8 cellular contexts compared by ENCODE assay signal in the genomic region with DNA sequence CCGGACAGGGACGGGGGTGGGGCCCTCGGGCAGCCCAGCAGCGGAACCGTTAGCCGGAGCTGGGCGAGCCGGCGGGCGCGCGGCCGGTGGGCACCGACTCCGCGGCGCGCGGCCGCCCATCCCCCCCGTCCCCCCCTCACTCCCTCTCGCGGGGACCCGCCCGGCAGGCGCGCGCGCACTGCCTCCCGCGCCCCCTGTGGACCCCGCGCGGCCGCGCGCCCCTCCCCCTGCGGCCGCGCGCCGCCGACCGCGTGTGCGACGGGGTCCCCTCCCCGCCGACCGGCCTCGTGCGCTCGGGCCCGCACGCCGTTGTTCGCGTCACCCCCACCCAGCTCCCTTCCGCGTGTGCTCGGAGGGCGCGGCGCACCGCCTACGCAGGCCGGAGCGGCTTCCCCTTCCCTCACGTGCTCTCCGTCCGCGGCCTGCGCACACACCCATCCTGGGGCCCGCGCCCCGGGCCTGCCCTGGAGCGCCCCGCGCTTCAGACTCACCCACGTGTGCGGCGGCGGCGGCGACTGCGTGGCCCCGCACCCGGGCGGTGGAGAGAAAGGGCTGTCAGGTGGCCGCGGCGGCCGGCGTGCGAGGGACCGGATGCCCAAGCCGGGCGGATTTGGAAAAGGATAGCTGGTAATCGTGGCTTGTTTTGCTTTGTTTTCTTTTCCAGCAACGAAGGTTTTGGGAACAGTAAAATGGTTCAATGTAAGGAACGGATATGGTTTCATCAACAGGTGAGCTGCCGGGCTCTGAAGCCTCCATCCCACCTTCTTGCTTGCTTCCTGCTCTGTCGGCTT. TPM values are rescaled to one million over a fixed set of nuclear protein-coding genes. Genes with fewer than 3 reads are reported as not detected.
A peak's percentile ranks its signal among the peaks of the same experiment; 100 is the strongest.
DNase-seq lines count a peak whose midpoint lies in the region; ATAC-seq and TF ChIP-seq lines count a peak whose summit lies in the region.

No MANE protein-coding gene starts in this region.

- POLR2A ChIA-PET in CD4-positive, alpha-beta memory T cell (lab: Charles Lee; ENCODE audit: partially characterized antibody): interaction anchor here (0.7 to 5.1 kb wide), 24 partner anchors 10 to 968 kb away, joined by 3 to 123 read pairs (median 6); a partner anchor contains a TSS

- H3K27me3 Mint-ChIP-seq in CD4-positive, alpha-beta memory T cell: no peaks in the 10 kb centered on the region
- H3K27me3 Mint-ChIP-seq in osteocyte (ENCODE audit: unreplicated experiment): no peaks in the 10 kb centered on the region

- peaks cover 52 to 71% (median 61%) of the 10 kb centered on the region in 4 donors for H3K4me1 Mint-ChIP-seq in CD4-positive, alpha-beta memory T cell
- peaks cover 53% of the 10 kb centered on the region for H3K4me1 Mint-ChIP-seq in osteocyte (ENCODE audit: unreplicated experiment)

- peak overlapping the region; percentile 91 to 99 (median 96) for H3K27ac Mint-ChIP-seq in CD4-positive, alpha-beta memory T cell
- H3K27ac Mint-ChIP-seq in osteocyte (ENCODE audit: unreplicated experiment): peak overlapping the region; percentile 88

- H3K36me3 Mint-ChIP-seq in CD4-positive, alpha-beta memory T cell: peaks cover 21 to 36% of the 10 kb centered on the region in 2 donors
- H3K36me3 Mint-ChIP-seq in osteocyte (ENCODE audit: unreplicated experiment): peaks cover 18% of the 10 kb centered on the region

- H3K4me3 Mint-ChIP-seq in CD4-positive, alpha-beta memory T cell: peak overlapping the region; percentile 89 to 99 (median 96)
- H3K4me3 Mint-ChIP-seq in osteocyte (ENCODE audit: unreplicated experiment): peak overlapping the region; percentile 93

- under 1% methylated on average over 103 of the region's 103 CpGs for WGBS in thymus

- peak; percentile 45 for ATAC-seq in GM19463 (IDR thresholded peaks at IDR 0.05; ENCODE audit: unreplicated experiment)

- no peaks in the 10 kb centered on the region for H3K9me3 ChIP-seq in CD4-positive, alpha-beta memory T cell (ENCODE audit: control insufficient read depth in 1 of 2, low read length in 2 of 2)
- no peaks in the 10 kb centered on the region for H3K9me3 ChIP-seq in thymus (ENCODE audit: control insufficient read depth)

- H3K9me3 Mint-ChIP-seq in CD4-positive, alpha-beta memory T cell: peaks cover 0 to 5% (median 0%) of the 10 kb centered on the region in 8 donors
- H3K9me3 Mint-ChIP-seq in osteocyte (ENCODE audit: unreplicated experiment): no peaks in the 10 kb centered on the region

- H3K4me3 ChIP-seq in CD4-positive, alpha-beta memory T cell (ENCODE audit: low read length in 2 of 2): peak overlapping the region; percentile 48 to 58
- peak overlapping the region; percentile 86 for H3K4me3 ChIP-seq in thymus (ENCODE audit: low read length)

- no peak for TF ChIP-seq CTCF in osteocyte (IDR thresholded peaks at IDR 0.05)

- peak; percentile 65 to 77 (median 74) for DNase-seq in CD4-positive, alpha-beta memory T cell
- DNase-seq in HT-29 (ENCODE audit: low spot score) (peak; percentile 63), SK-N-DZ (ENCODE audit: low spot score) (peak; percentile 32), head of caudate nucleus (peak in 40 of 42 donors; percentile 19 to 79 (median 46)), osteocyte (ENCODE audit: extremely low spot score, unreplicated experiment) (peak; percentile 88)
- peak; percentile 67 for DNase-seq in activated naive CD4-positive, alpha-beta T cell treated with anti-CD3 and anti-CD28 coated beads, Interleukin-2, amount 50 U/mL, for 16 hours

- CTCF ChIA-PET in CD4-positive, alpha-beta memory T cell (lab: Charles Lee; ENCODE audit: partially characterized antibody): interaction anchor here (0.6 to 2.0 kb wide), 7 partner anchors 9 to 367 kb away, joined by 3 to 7 read pairs (median 4); a partner anchor contains a TSS

- intact Hi-C loops in CD4-positive, alpha-beta memory T cell (cut with micrococcal nuclease): loop anchor here (1.0 to 10.0 kb wide), 8 partner anchors 25 to 788 kb away; a partner anchor contains a TSS
- intact Hi-C loops in head of caudate nucleus (cut with DNase I): loop anchor here (5.0 kb wide), 1 partner anchor 84 kb away; a partner anchor contains a TSS

- peaks cover 59% of the 10 kb centered on the region for H3K4me1 ChIP-seq in CD4-positive, alpha-beta memory T cell (ENCODE audit: insufficient read depth, low read length)
- H3K4me1 ChIP-seq in thymus (ENCODE audit: control insufficient read depth, insufficient read depth, low read length): peaks cover 13% of the 10 kb centered on the region

- no peaks in the 10 kb centered on the region for H3K36me3 ChIP-seq in CD4-positive, alpha-beta memory T cell (ENCODE audit: insufficient read depth, low read length)
- H3K36me3 ChIP-seq in thymus (ENCODE audit: control insufficient read depth, insufficient read depth): peaks cover 3% of the 10 kb centered on the region

- peak overlapping the region; percentile 78 for H3K27ac ChIP-seq in CD4-positive, alpha-beta memory T cell (ENCODE audit: low read depth, low read length)
- peak overlapping the region; percentile 86 for H3K27ac ChIP-seq in thymus (ENCODE audit: low read depth)

- no peaks in the 10 kb centered on the region for H3K27me3 ChIP-seq in CD4-positive, alpha-beta memory T cell (ENCODE audit: insufficient read depth, low read length)
- H3K27me3 ChIP-seq in thymus (ENCODE audit: control insufficient read depth, insufficient read depth): no peaks in the 10 kb centered on the region

RNA-seq across cellular contexts. Expression of a gene that starts 0.7 kb away (rescaled TPM):
- 100 to 1,000 TPM; 328 TPM for total RNA-seq in CD4-positive, alpha-beta memory T cell
- 100 to 1,000 TPM in 1 of 2 donors, 10 to 100 TPM in 1; 69.9 to 107 TPM for polyA plus RNA-seq in CD4-positive, alpha-beta memory T cell
- 900 and 1,047 TPM in 2 replicates for total RNA-seq in HT-29 (2014; rRNA removed; shearing (Covaris generic))
- 713 and 780 TPM in 2 replicates for polyA plus RNA-seq in SK-N-DZ (2014; cell fraction: cytosol; rRNA removed)
- 300 and 422 TPM in 2 replicates for polyA plus RNA-seq in SK-N-DZ (2014; cell fraction: nucleus; rRNA removed)
- 529 and 538 TPM in 2 replicates for total RNA-seq in osteocyte
- polyA plus RNA-seq in thymus: 497 TPM

RNA-seq across cellular contexts. Expression of a gene that starts 24.7 kb away (rescaled TPM):
- 10 to 100 TPM; 40.5 to 42.9 TPM for total RNA-seq in CD4-positive, alpha-beta memory T cell
- polyA plus RNA-seq in CD4-positive, alpha-beta memory T cell: 10 to 100 TPM; 65.8 to 74.4 TPM
- 61.2 and 61.7 TPM in 2 replicates for total RNA-seq in HT-29 (2014; rRNA removed; shearing (Covaris generic))
- 91.6 and 128 TPM in 2 replicates for polyA plus RNA-seq in SK-N-DZ (2014; cell fraction: cytosol; rRNA removed)
- polyA plus RNA-seq in SK-N-DZ (2014; cell fraction: nucleus; rRNA removed): 84.5 and 93.9 TPM in 2 replicates
- total RNA-seq in osteocyte: 26.7 and 30.2 TPM in 2 replicates
- 49.7 TPM for polyA plus RNA-seq in thymus

RNA-seq across cellular contexts. Expression of a gene that starts 57.1 kb away (rescaled TPM):
- not detected for total RNA-seq in CD4-positive, alpha-beta memory T cell
- not detected for polyA plus RNA-seq in CD4-positive, alpha-beta memory T cell
- total RNA-seq in HT-29 (2014; rRNA removed; shearing (Covaris generic)): not detected in 2 replicates
- polyA plus RNA-seq in SK-N-DZ (2014; cell fraction: cytosol; rRNA removed): 1.8 and 2.5 TPM in 2 replicates
- polyA plus RNA-seq in SK-N-DZ (2014; cell fraction: nucleus; rRNA removed): 0.66 and 1.7 TPM in 2 replicates
- not detected in 2 replicates for total RNA-seq in osteocyte
- 0.62 TPM for polyA plus RNA-seq in thymus

Comparison
In these comparisons a context has a peak if more than half of its experiments do, and no peak if none do; other contexts are left out.
1. Peak in every context shown above with its lines: DNase-seq, ATAC-seq, H3K4me3 ChIP-seq and H3K27ac ChIP-seq.
2. DNase-seq: peak in every context shown above with its lines; median percentile 88 in osteocyte; 74 in CD4-positive, alpha-beta memory T cell; 67 in activated naive CD4-positive, alpha-beta T cell treated with anti-CD3 and anti-CD28 coated beads, Interleukin-2, amount 50 U/mL, for 16 hours; 63 in HT-29; 46 in head of caudate nucleus; 32 in SK-N-DZ.